Comparison of ENCODE assay signal across 8 cellular contexts in the genomic region with DNA sequence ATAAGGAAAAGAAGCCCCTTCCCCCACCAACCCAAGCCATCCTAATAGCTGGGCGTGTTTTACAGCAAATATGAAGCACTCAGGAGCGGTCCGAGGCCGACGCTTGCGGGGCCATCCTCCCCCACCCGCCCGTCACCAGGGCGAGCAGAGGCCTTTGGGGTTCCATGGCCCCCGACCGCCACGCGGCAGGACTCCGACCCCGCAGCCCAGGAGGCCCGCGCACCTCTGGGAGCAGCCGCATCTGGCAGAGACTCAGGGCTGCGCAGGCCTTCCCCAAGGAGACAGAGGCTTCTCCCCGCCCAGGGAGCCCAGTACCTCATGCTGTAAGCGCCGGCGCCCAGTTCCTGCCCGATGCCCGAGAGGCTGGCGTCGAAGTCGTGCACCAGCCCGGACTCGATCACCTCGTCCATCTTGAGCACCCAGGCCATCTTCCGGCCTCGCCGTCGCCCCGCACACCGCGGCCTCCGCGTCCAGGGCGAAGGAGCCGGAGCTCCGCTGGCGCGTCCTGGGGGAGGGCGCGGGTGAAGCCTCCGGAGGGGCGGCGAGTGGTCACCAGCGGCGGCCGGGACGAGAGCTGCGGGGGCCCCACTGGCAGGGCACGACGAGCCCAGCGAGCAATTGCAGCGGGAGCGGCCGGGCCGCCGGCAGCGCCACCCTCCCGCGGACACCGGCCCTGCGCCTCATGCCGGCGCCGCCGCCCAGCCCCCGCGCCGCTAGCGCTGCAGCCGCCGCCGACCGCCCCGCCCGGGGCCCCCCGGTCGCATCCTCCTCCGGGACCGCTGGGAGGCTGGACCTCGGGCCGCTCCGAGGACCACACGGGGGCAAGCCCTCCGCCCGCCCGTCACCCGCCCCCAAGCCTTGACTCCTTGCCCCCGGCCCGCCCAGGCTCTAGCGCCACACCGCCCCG. TPM values are rescaled to one million over a fixed set of nuclear protein-coding genes. Genes with fewer than 3 reads are reported as not detected.
A peak's percentile ranks its signal among the peaks of the same experiment; 100 is the strongest.
DNase-seq lines count a peak whose midpoint lies in the region; ATAC-seq and TF ChIP-seq lines count a peak whose summit lies in the region.

No MANE protein-coding gene starts in this region.

- peaks cover 3% of the 10 kb centered on the region for H3K36me3 Mint-ChIP-seq in activated CD8-positive, alpha-beta memory T cell treated with anti-CD3 and anti-CD28 coated beads, Interleukin-2, amount 10 ng/mL, durations not matched to agents 7 days and 5 days
- peaks cover 10% of the 10 kb centered on the region for H3K36me3 Mint-ChIP-seq in endothelial cell (ENCODE audit: low read depth, unreplicated experiment)

- H3K4me3 ChIP-seq in H7 (ENCODE audit: insufficient read depth, low read depth, low read length) (peak overlapping the region; percentile 96), MG63 (peak overlapping the region; percentile 78)

- peaks cover 43% of the 10 kb centered on the region for H3K4me1 Mint-ChIP-seq in activated CD8-positive, alpha-beta memory T cell treated with anti-CD3 and anti-CD28 coated beads, Interleukin-2, amount 10 ng/mL, durations not matched to agents 7 days and 5 days
- H3K4me1 Mint-ChIP-seq in endothelial cell (ENCODE audit: unreplicated experiment): peaks cover 34% of the 10 kb centered on the region

- TF ChIP-seq CTCF in endothelial cell (IDR thresholded peaks at IDR 0.05; ENCODE audit: unreplicated experiment): no peak

- no peaks in the 10 kb centered on the region for H3K27me3 Mint-ChIP-seq in activated CD8-positive, alpha-beta memory T cell treated with anti-CD3 and anti-CD28 coated beads, Interleukin-2, amount 10 ng/mL, durations not matched to agents 7 days and 5 days
- peaks cover 5% of the 10 kb centered on the region for H3K27me3 Mint-ChIP-seq in endothelial cell (ENCODE audit: unreplicated experiment)

- H3K27me3 ChIP-seq in H7 (ENCODE audit: control insufficient read depth, insufficient read depth, low read length) (no peaks in the 10 kb centered on the region), MG63 (no peaks in the 10 kb centered on the region)

- peak overlapping the region; percentile 100 for H3K27ac Mint-ChIP-seq in activated CD8-positive, alpha-beta memory T cell treated with anti-CD3 and anti-CD28 coated beads, Interleukin-2, amount 10 ng/mL, durations not matched to agents 7 days and 5 days
- H3K27ac Mint-ChIP-seq in endothelial cell (ENCODE audit: unreplicated experiment): peak overlapping the region; percentile 93

- CTCF ChIA-PET in activated CD8-positive, alpha-beta memory T cell treated with anti-CD3 and anti-CD28 coated beads, Interleukin-2, amount 10 ng/mL, durations not matched to agents 7 days and 5 days (lab: Charles Lee): interaction anchor here (0.6 to 3.7 kb wide), 5 partner anchors 11 to 347 kb away, joined by 3 to 16 read pairs (median 3); no protein-coding TSS in a partner anchor

- ATAC-seq in activated CD8-positive, alpha-beta memory T cell treated with anti-CD3 and anti-CD28 coated beads, Interleukin-2, amount 10 ng/mL, durations not matched to agents 7 days and 5 days: peak; percentile 1

- no peaks in the 10 kb centered on the region for H3K9me3 ChIP-seq in MG63

- no peaks in the 10 kb centered on the region for H3K9me3 Mint-ChIP-seq in activated CD8-positive, alpha-beta memory T cell treated with anti-CD3 and anti-CD28 coated beads, Interleukin-2, amount 10 ng/mL, durations not matched to agents 7 days and 5 days (ENCODE audit: low read depth)
- H3K9me3 Mint-ChIP-seq in endothelial cell (ENCODE audit: unreplicated experiment): no peaks in the 10 kb centered on the region

- H3K4me3 Mint-ChIP-seq in activated CD8-positive, alpha-beta memory T cell treated with anti-CD3 and anti-CD28 coated beads, Interleukin-2, amount 10 ng/mL, durations not matched to agents 7 days and 5 days: peak overlapping the region; percentile 95
- H3K4me3 Mint-ChIP-seq in endothelial cell (ENCODE audit: unreplicated experiment): peak overlapping the region; percentile 97

- DNase-seq in NCI-H2081 (lab: John Stamatoyannopoulos, UW): peak; percentile 25 to 32
- DNase-seq in NCI-H2081 treated with DMSO at 0.1 percent for 48 hours (lab: John Stamatoyannopoulos, UW): no peak
- peak; percentile 86 for DNase-seq in H7
- peak; percentile 38 for DNase-seq in MG63
- DNase-seq in activated CD8-positive, alpha-beta memory T cell treated with anti-CD3 and anti-CD28 coated beads, Interleukin-2, amount 10 ng/mL, durations not matched to agents 7 days and 5 days: peak; percentile 76
- DNase-seq in endothelial cell (ENCODE audit: low spot score): peak; percentile 55
- DNase-seq in midbrain (lab: John Stamatoyannopoulos, UW): peak; percentile 66
- peak; percentile 4 to 18 for DNase-seq in stimulated activated CD8-positive, alpha-beta memory T cell treated with anti-CD3 and anti-CD28 coated beads, Interleukin-7, amount 100 ng/mL, for 1 hour (ENCODE audit: low read depth in 2 of 2)

- H3K36me3 ChIP-seq in H7 (replicated peaks; ENCODE audit: control insufficient read depth, insufficient read depth, low read length) (no peaks in the 10 kb centered on the region), MG63 (peaks cover 2% of the 10 kb centered on the region; the same call in 1 of the 2 replicates)

RNA-seq across cellular contexts. Expression of a gene that starts 0.5 kb away (rescaled TPM):
- total RNA-seq in H7 (2014; rRNA removed; shearing (Covaris generic)): 31.8 and 32.4 TPM in 2 replicates
- 44.8 and 50.2 TPM in 2 replicates for total RNA-seq in MG63 (2014; rRNA removed; shearing (Covaris generic); ENCODE audit: low replicate concordance)
- 10 to 100 TPM; 60.5 to 71.8 TPM for total RNA-seq in activated CD8-positive, alpha-beta memory T cell treated with anti-CD3 and anti-CD28 coated beads, Interleukin-2, amount 10 ng/mL, durations not matched to agents 7 days and 5 days
- total RNA-seq in endothelial cell (ENCODE audit: unreplicated experiment): 83.3 TPM
